In the genomic region with DNA sequence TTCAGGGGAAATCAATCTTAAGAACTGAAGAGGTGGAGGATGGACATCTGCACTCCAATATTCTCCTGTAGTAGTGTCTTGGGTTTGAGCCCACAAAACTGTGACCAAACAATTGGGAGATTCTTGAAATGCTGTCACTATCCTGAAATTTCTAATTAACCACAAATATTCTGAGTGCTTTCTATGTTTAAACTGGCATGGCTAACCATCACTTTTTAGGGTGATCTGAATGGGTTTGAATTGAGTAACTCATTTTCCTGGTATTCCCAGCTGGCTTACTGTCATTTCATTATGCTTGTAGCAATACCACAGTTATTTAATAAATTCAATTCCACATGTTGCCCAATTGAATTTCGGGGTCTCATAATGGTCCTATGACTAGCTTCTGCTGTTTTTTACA, we compare ENCODE assay signal across 15 cellular contexts.
"Had no signal": no experiment of that assay in that cellular context is flagged by ENCODE, and none has a peak within 500 bp of the region (broad histone marks: within the 10 kb centered on the region; RNA-seq: fewer than 3 reads in every experiment).

No MANE protein-coding gene starts in this region.

- H3K27ac ChIP-seq: adrenal gland, lower lobe of right lung, transverse colon had no signal

- H3K27me3 ChIP-seq: adrenal gland, transverse colon had no signal

- DNase-seq: activated B cell treated with CpG ODN at 0.5 μM for 24 hours; activated CD4-positive, alpha-beta T cell treated with anti-CD3 and anti-CD28 coated beads, Interleukin-2, amount 10 ng/mL, durations not matched to agents 7 days and 5 days; activated naive CD4-positive, alpha-beta T cell treated with anti-CD3 and anti-CD28 coated beads, Interleukin-2, amount 10 ng/mL, durations not matched to agents 7 days and 5 days; activated T-cell treated with anti-CD3 and anti-CD28 coated beads for 4 hours; adrenal gland; cortex of kidney; effector memory CD4-positive, alpha-beta T cell; hypothalamus; left cardiac atrium; lower lobe of right lung; naive B cell; small intestine; transverse colon had no signal

- H3K9me3 ChIP-seq: adrenal gland, lower lobe of right lung, transverse colon had no signal

- H3K4me3 ChIP-seq: adrenal gland, lower lobe of right lung, transverse colon had no signal

- H3K4me1 ChIP-seq: adrenal gland, lower lobe of right lung, transverse colon had no signal

- H3K36me3 ChIP-seq: adrenal gland, lower lobe of right lung, transverse colon had no signal

- ATAC-seq: activated T-helper 17 cell treated with anti-CD3 and anti-CD28 coated beads, Interleukin-2, amount 50 U/mL, for 72 hours; left cardiac atrium; lower lobe of right lung; stimulated activated memory B cell treated with anti-CD40 and anti-IgM and Interleukin-4, amounts not matched to agents 10 μg/mL and 1 μg/mL and 100 μg/mL, for 72 hours had no signal
